In genomic region chr2:55518846-55519167, GRCh38 we compare ENCODE assay signal across 8 cellular contexts. TPM values are rescaled to one million over a fixed set of nuclear protein-coding genes. Genes with fewer than 3 reads are reported as not detected.
A peak's percentile ranks its signal among the peaks of the same experiment; 100 is the strongest.
DNase-seq lines count a peak whose midpoint lies in the region; ATAC-seq and TF ChIP-seq lines count a peak whose summit lies in the region.

No MANE protein-coding gene starts in this region.

- no peaks in the 10 kb centered on the region for H3K27me3 Mint-ChIP-seq in activated naive CD4-positive, alpha-beta T cell treated with anti-CD3 and anti-CD28 coated beads, Interleukin-2, amount 10 ng/mL, durations not matched to agents 7 days and 5 days
- peaks cover 2% of the 10 kb centered on the region for H3K27me3 Mint-ChIP-seq in endodermal cell (ENCODE audit: insufficient read depth)

- H3K36me3 ChIP-seq in endodermal cell (ENCODE audit: control insufficient read depth, insufficient read depth, low read length) (peaks cover 4% of the 10 kb centered on the region), mucosa of stomach (ENCODE audit: control insufficient read depth, insufficient read depth, low read length) (no peaks in the 10 kb centered on the region)

- no peaks in the 10 kb centered on the region for H3K9me3 Mint-ChIP-seq in activated naive CD4-positive, alpha-beta T cell treated with anti-CD3 and anti-CD28 coated beads, Interleukin-2, amount 10 ng/mL, durations not matched to agents 7 days and 5 days
- no peaks in the 10 kb centered on the region for H3K9me3 Mint-ChIP-seq in endodermal cell

- H3K9ac ChIP-seq in endodermal cell (ENCODE audit: extremely low read depth, low read length, poor library complexity, severe bottlenecking) (peak overlapping the region; percentile 82), mucosa of stomach (ENCODE audit: low read length) (peak overlapping the region; percentile 72)

- H3K27me3 ChIP-seq in endodermal cell (ENCODE audit: control insufficient read depth, insufficient read depth, low read length, poor library complexity, severe bottlenecking) (no peaks in the 10 kb centered on the region), mucosa of stomach (ENCODE audit: control insufficient read depth, insufficient read depth, low read length) (no peaks in the 10 kb centered on the region)

- H3K27ac Mint-ChIP-seq in activated naive CD4-positive, alpha-beta T cell treated with anti-CD3 and anti-CD28 coated beads, Interleukin-2, amount 10 ng/mL, durations not matched to agents 7 days and 5 days = peak overlapping the region; percentile 98
- H3K27ac Mint-ChIP-seq in endodermal cell = peak overlapping the region; percentile 98

- ATAC-seq in HG02885 (IDR thresholded peaks at IDR 0.05; ENCODE audit: poor library complexity, unreplicated experiment) = peak; percentile 11

- peak overlapping the region; percentile 97 for H3K4me3 ChIP-seq in endodermal cell (ENCODE audit: low read length)
- peak overlapping the region; percentile 93 for H3K4me3 ChIP-seq in mucosa of stomach (ENCODE audit: low read length)

- H3K27ac ChIP-seq in endodermal cell (ENCODE audit: low read depth, low read length) = peak overlapping the region; percentile 25

- H3K4me3 Mint-ChIP-seq in activated naive CD4-positive, alpha-beta T cell treated with anti-CD3 and anti-CD28 coated beads, Interleukin-2, amount 10 ng/mL, durations not matched to agents 7 days and 5 days = peak overlapping the region; percentile 99
- peak overlapping the region; percentile 89 for H3K4me3 Mint-ChIP-seq in endodermal cell

- peaks cover 3% of the 10 kb centered on the region for H3K36me3 Mint-ChIP-seq in activated naive CD4-positive, alpha-beta T cell treated with anti-CD3 and anti-CD28 coated beads, Interleukin-2, amount 10 ng/mL, durations not matched to agents 7 days and 5 days
- H3K36me3 Mint-ChIP-seq in endodermal cell (ENCODE audit: low read depth) = peaks cover 4% of the 10 kb centered on the region

- TF ChIP-seq CTCF in endodermal cell (conservative IDR thresholded peaks at IDR 0.05) = no peak

- CTCF ChIA-PET in activated naive CD4-positive, alpha-beta T cell treated with anti-CD3 and anti-CD28 coated beads, Interleukin-2, amount 10 ng/mL, durations not matched to agents 7 days and 5 days (lab: Charles Lee) = interaction anchor here (3.2 kb wide), 1 partner anchor 11 kb away, joined by 10 read pairs; no protein-coding TSS in a partner anchor

- H3K4me1 ChIP-seq in endodermal cell (ENCODE audit: control insufficient read depth, insufficient read depth, low read length) (no peaks in the 10 kb centered on the region), mucosa of stomach (ENCODE audit: control insufficient read depth, insufficient read depth, low read length) (peaks cover 6% of the 10 kb centered on the region)

- peak; percentile 36 for DNase-seq in activated naive CD4-positive, alpha-beta T cell treated with anti-CD3 and anti-CD28 coated beads, Interleukin-2, amount 10 ng/mL, durations not matched to agents 7 days and 5 days
- DNase-seq in activated naive CD4-positive, alpha-beta T cell treated with Interleukin-2 at 50 U/mL for 16 hours = no peak
- DNase-seq in RPMI8226 (peak; percentile 17), endodermal cell (no peak), H4 (ENCODE audit: low spot score) (no peak), SW480 (ENCODE audit: low spot score) (no peak)

- WGBS in endodermal cell (ENCODE audit: insufficient coverage in 1 of 2, insufficient read length in 1 of 2), 2 experiments = 39 to 49% methylated on average over 4 to 9 of the region's 9 CpGs

- H3K9me3 ChIP-seq in endodermal cell (ENCODE audit: control insufficient read depth, low read length) (no peaks in the 10 kb centered on the region), mucosa of stomach (ENCODE audit: control insufficient read depth, low read length) (no peaks in the 10 kb centered on the region)

- H3K4me1 Mint-ChIP-seq in activated naive CD4-positive, alpha-beta T cell treated with anti-CD3 and anti-CD28 coated beads, Interleukin-2, amount 10 ng/mL, durations not matched to agents 7 days and 5 days = peaks cover 18% of the 10 kb centered on the region
- H3K4me1 Mint-ChIP-seq in endodermal cell = peaks cover 7% of the 10 kb centered on the region

RNA-seq across cellular contexts. Expression of gene CFAP36, which starts 0.7 kb away (rescaled TPM):
- 10 to 100 TPM; 35.7 to 50.1 TPM for total RNA-seq in endodermal cell
- 46.7 TPM for polyA plus RNA-seq in endodermal cell (2013, experiment 1 of 2)
- 53.9 TPM for polyA plus RNA-seq in endodermal cell (2013, experiment 2 of 2)
- 31.6 and 42.5 TPM in 2 replicates for total RNA-seq in H4 (2014; rRNA removed; shearing (Covaris generic))

Comparison
In these comparisons a context has a peak if more than half of its experiments do, and no peak if none do; other contexts are left out.
1. DNase-seq: peak in activated naive CD4-positive, alpha-beta T cell treated with anti-CD3 and anti-CD28 coated beads, Interleukin-2, amount 10 ng/mL, durations not matched to agents 7 days and 5 days (single experiment) and RPMI8226 (single experiment); none in activated naive CD4-positive, alpha-beta T cell treated with Interleukin-2 at 50 U/mL for 16 hours (single experiment), endodermal cell (single experiment), H4 (single experiment) and SW480 (single experiment).